In genomic region chr11:615453-616319, GRCh38 we compare ENCODE assay signal across 8 cellular contexts. TPM values are rescaled to one million over a fixed set of nuclear protein-coding genes. Genes with fewer than 3 reads are reported as not detected.
DNase-seq lines count a peak whose midpoint lies in the region; ATAC-seq and TF ChIP-seq lines count a peak whose summit lies in the region.

TSS of gene IRF7 (minus strand) at chr11:615950. CDS start at chr11:615364, 586 bp downstream.

- intact Hi-C loops in left ventricle myocardium superior (cut with micrococcal nuclease) = no loop called here
- intact Hi-C loops in uterus (cut with DNase I; ENCODE audit: low total_unique reads) = no loop called here

- peak; percentile 66 to 68 for TF ChIP-seq POLR2A in uterus (IDR thresholded peaks at IDR 0.05)

- no peaks in the 10 kb centered on the region for H3K9me3 Mint-ChIP-seq in T-helper 1 cell treated with Interleukin-12 subunit alpha and Interleukin-12 subunit beta and Interleukin-4 antibody, amounts not matched to agents 30 μg/mL and 1 μg/mL, for 36 hours

- H3K36me3 Mint-ChIP-seq in T-helper 1 cell treated with Interleukin-12 subunit alpha and Interleukin-12 subunit beta and Interleukin-4 antibody, amounts not matched to agents 30 μg/mL and 1 μg/mL, for 36 hours (ENCODE audit: low read depth) = peaks cover 21% of the 10 kb centered on the region

- no peak for TF ChIP-seq CTCF in GM10266 (IDR thresholded peaks at IDR 0.05; ENCODE audit: control insufficient read depth, insufficient read depth, low read depth, missing control alignments)
- TF ChIP-seq CTCF in uterus (IDR thresholded peaks at IDR 0.05) = peak in 1 of 4 experiments; percentile 1

- no peaks in the 10 kb centered on the region for H3K9me3 ChIP-seq in uterus

- H3K27ac Mint-ChIP-seq in T-helper 1 cell treated with Interleukin-12 subunit alpha and Interleukin-12 subunit beta and Interleukin-4 antibody, amounts not matched to agents 30 μg/mL and 1 μg/mL, for 36 hours = peak within 1 kb of the TSS; percentile 96

- peak within 1 kb of the TSS; percentile 88 to 91 for H3K27ac ChIP-seq in uterus

- H3K27me3 Mint-ChIP-seq in T-helper 1 cell treated with Interleukin-12 subunit alpha and Interleukin-12 subunit beta and Interleukin-4 antibody, amounts not matched to agents 30 μg/mL and 1 μg/mL, for 36 hours (ENCODE audit: low read depth) = no peaks in the 10 kb centered on the region

- H3K4me3 Mint-ChIP-seq in T-helper 1 cell treated with Interleukin-12 subunit alpha and Interleukin-12 subunit beta and Interleukin-4 antibody, amounts not matched to agents 30 μg/mL and 1 μg/mL, for 36 hours = peak within 1 kb of the TSS; percentile 89

- H3K27me3 ChIP-seq in uterus = no peaks in the 10 kb centered on the region

- peaks cover 12% of the 10 kb centered on the region for H3K4me1 Mint-ChIP-seq in T-helper 1 cell treated with Interleukin-12 subunit alpha and Interleukin-12 subunit beta and Interleukin-4 antibody, amounts not matched to agents 30 μg/mL and 1 μg/mL, for 36 hours (ENCODE audit: low read depth)

- H3K4me3 ChIP-seq in uterus = peak within 1 kb of the TSS; percentile 69 to 87

- no peaks in the 10 kb centered on the region for H3K36me3 ChIP-seq in uterus

- DNase-seq in GM10266 (ENCODE audit: extremely low spot score) = peak; percentile 98
- DNase-seq in NCI-H128 (lab: John Stamatoyannopoulos, UW; ENCODE audit: unreplicated experiment) = peak; percentile 80
- peak; percentile 5 to 93 (median 76) for DNase-seq in amygdala (lab: John Stamatoyannopoulos, UW)
- DNase-seq in left ventricle myocardium superior = peak; percentile 98
- peak; percentile 68 for DNase-seq in pulmonary artery endothelial cell (ENCODE audit: low read depth, low spot score)
- DNase-seq in uterus = peak; percentile 92

- H3K4me1 ChIP-seq in uterus = peaks cover 0 to 7% of the 10 kb centered on the region in 2 donors

- ATAC-seq in HG02610 (IDR thresholded peaks at IDR 0.05; ENCODE audit: unreplicated experiment) (peak; percentile 83), left ventricle myocardium superior (peak; percentile 91)

RNA-seq across cellular contexts. Expression of gene IRF7, which starts in this region (rescaled TPM):
- total RNA-seq in left ventricle myocardium superior = 14.4 TPM
- 8.7 and 16.5 TPM in 2 replicates for total RNA-seq in pulmonary artery endothelial cell
- 10 to 100 TPM in 3 of 4 donors, 1 to 10 TPM in 1; 9.1 to 33.6 (median 13.1) TPM for total RNA-seq in uterus

Comparison
In these comparisons a context has a peak if more than half of its experiments do, and no peak if none do; other contexts are left out.
1. Peak in every context shown above with its lines: DNase-seq, ATAC-seq, H3K4me3 ChIP-seq and H3K27ac ChIP-seq.